6 cellular contexts compared by ENCODE assay signal in genomic region chr19:10112037-10112751, GRCh38. TPM values are rescaled to one million over a fixed set of nuclear protein-coding genes. Genes with fewer than 3 reads are reported as not detected.
DNase-seq lines count a peak whose midpoint lies in the region; ATAC-seq and TF ChIP-seq lines count a peak whose summit lies in the region.

No MANE protein-coding gene starts in this region.

- no TSS peak for BruUV-seq in OCI-LY7 (replicated peaks; lab: Mats Ljungman, UMichigan)

- no peaks in the 10 kb centered on the region for H3K27me3 ChIP-seq in ACC112 (ENCODE audit: insufficient read depth, low read length)

- H3K79me2 ChIP-seq in ACC112 (ENCODE audit: control insufficient read depth, insufficient read depth, low read length, unreplicated experiment) = peaks cover 18% of the 10 kb centered on the region
- H3K79me2 ChIP-seq in OCI-LY7 (ENCODE audit: insufficient read depth, low read depth, low read length) = peaks cover 23% of the 10 kb centered on the region

- CTCF ChIA-PET in OCI-LY7 (lab: Charles Lee; ENCODE audit: unreplicated experiment) = no interaction called here

- H3K4me1 ChIP-seq in ACC112 (ENCODE audit: control insufficient read depth, insufficient read depth, low read length, unreplicated experiment) = peaks cover 21% of the 10 kb centered on the region
- H3K4me1 ChIP-seq in OCI-LY7 (ENCODE audit: insufficient read depth, low read length, poor library complexity, severe bottlenecking) = peaks cover 36% of the 10 kb centered on the region

- H2AFZ ChIP-seq in ACC112 (ENCODE audit: low read length, unreplicated experiment) = no peak overlapping the region
- no peak overlapping the region for H2AFZ ChIP-seq in OCI-LY7 (ENCODE audit: low read length)

- H3K9me3 ChIP-seq in OCI-LY7 (ENCODE audit: low read length) = no peaks in the 10 kb centered on the region

- H3K9me2 ChIP-seq in OCI-LY7 (ENCODE audit: insufficient read depth, low read length) = no peaks in the 10 kb centered on the region

- POLR2A ChIA-PET in OCI-LY7 (lab: Charles Lee) = interaction anchor here (0.7 to 1.5 kb wide), 2 partner anchors 8 to 20 kb away, joined by 3 to 4 read pairs; no protein-coding TSS in a partner anchor

- H3K4me3 ChIP-seq in ACC112 (ENCODE audit: low read depth, low read length) = no peak overlapping the region
- H3K4me3 ChIP-seq in OCI-LY7 (ENCODE audit: low read depth, low read length, poor library complexity, severe bottlenecking) = no peak overlapping the region

- H3K36me3 ChIP-seq in ACC112 (ENCODE audit: insufficient read depth, low read length) = peaks cover 3% of the 10 kb centered on the region; the same call in 1 of the 2 replicates
- H3K36me3 ChIP-seq in OCI-LY7 (ENCODE audit: insufficient read depth, low read length) = peaks cover 95% of the 10 kb centered on the region

- H3K4me2 ChIP-seq in OCI-LY7 (ENCODE audit: low read length) = peak overlapping the region; percentile 7; the same call in 1 of the 2 replicates

- H3K27ac ChIP-seq in ACC112 (ENCODE audit: low read depth, low read length) (peak overlapping the region; percentile 68), OCI-LY7 (ENCODE audit: low read depth, low read length, poor library complexity, severe bottlenecking) (peak overlapping the region; percentile 55)

- H4K20me1 ChIP-seq in OCI-LY7 (ENCODE audit: insufficient read depth, low read length) = no peaks in the 10 kb centered on the region

- ATAC-seq in HG03520 (IDR thresholded peaks at IDR 0.05; ENCODE audit: unreplicated experiment) (no peak), GM19463 (IDR thresholded peaks at IDR 0.05; ENCODE audit: unreplicated experiment) (no peak)

- intact Hi-C loops in OCI-LY7 (cut with micrococcal nuclease; ENCODE audit: unreplicated experiment) = loop anchor here (5.0 kb wide), 1 partner anchor 180 kb away; no protein-coding TSS in a partner anchor

- no peak for DNase-seq in OCI-LY7 (ENCODE audit: low spot score)
- DNase-seq in effector CD4-positive, alpha-beta T cell = peak; percentile 46
- no peak for DNase-seq in ecto neural progenitor cell (ENCODE audit: low spot score)

- no peak for TF ChIP-seq CTCF in OCI-LY7 (conservative IDR thresholded peaks at IDR 0.05; ENCODE audit: low read length)

RNA-seq across cellular contexts. Expression of gene P2RY11, which starts 0.7 kb away (rescaled TPM):
- total RNA-seq in OCI-LY7 (2014; rRNA removed; shearing (Covaris generic)) = 8.8 and 11.9 TPM in 2 replicates
- 31.1 and 43.3 TPM in 2 replicates for total RNA-seq in OCI-LY7 (2022)

RNA-seq across cellular contexts. Expression of gene PPAN, which starts 6.0 kb away (rescaled TPM):
- 77.1 and 85.8 TPM in 2 replicates for total RNA-seq in OCI-LY7 (2014; rRNA removed; shearing (Covaris generic))
- total RNA-seq in OCI-LY7 (2022) = 88.3 and 116 TPM in 2 replicates

RNA-seq across cellular contexts. Expression of gene EIF3G, which starts 7.5 kb away (rescaled TPM):
- 255 and 287 TPM in 2 replicates for total RNA-seq in OCI-LY7 (2014; rRNA removed; shearing (Covaris generic))
- 256 TPM in 2 replicates for total RNA-seq in OCI-LY7 (2022)

RNA-seq across cellular contexts. Expression of gene ANGPTL6, which starts 9.7 kb away (rescaled TPM):
- total RNA-seq in OCI-LY7 (2014; rRNA removed; shearing (Covaris generic)) = 7.3 and 8.4 TPM in 2 replicates
- total RNA-seq in OCI-LY7 (2022) = 8.3 and 10.1 TPM in 2 replicates

RNA-seq across cellular contexts. Expression of gene SHFL, which starts 26.1 kb away (rescaled TPM):
- 21.9 and 32.9 TPM in 2 replicates for total RNA-seq in OCI-LY7 (2014; rRNA removed; shearing (Covaris generic))
- 28.5 and 30.9 TPM in 2 replicates for total RNA-seq in OCI-LY7 (2022)
